15 cellular contexts compared by ENCODE assay signal in genomic region chrX:133852837-133853236, GRCh38.
"Had no signal": no experiment of that assay in that cellular context is flagged by ENCODE, and none has a peak within 500 bp of the region (broad histone marks: within the 10 kb centered on the region; RNA-seq: fewer than 3 reads in every experiment).

No MANE protein-coding gene starts in this region.

- H3K4me1 ChIP-seq: ascending aorta, breast epithelium, stomach, testis, upper lobe of left lung had no signal

- H3K36me3 ChIP-seq: ascending aorta, breast epithelium, stomach, upper lobe of left lung had no signal

- H3K9me3 ChIP-seq: ascending aorta, breast epithelium, stomach, testis, upper lobe of left lung had no signal

- H3K4me3 ChIP-seq: ascending aorta, breast epithelium, stomach, testis, upper lobe of left lung had no signal

- H3K27me3 ChIP-seq: ascending aorta, stomach, testis, upper lobe of left lung had no signal

- DNase-seq: activated CD4-positive, CD25-positive, alpha-beta regulatory T cell treated with anti-CD3 and anti-CD28 coated beads, Interleukin-2, amount 50 U/mL, for 72 hours; activated naive CD4-positive, alpha-beta T cell; activated naive CD8-positive, alpha-beta T cell treated with anti-CD3 and anti-CD28 coated beads, Interleukin-2, amount 10 ng/mL, durations not matched to agents 7 days and 5 days; activated T-cell treated with anti-CD3 and anti-CD28 coated beads for 4 hours; cerebellar nuclear complex; erythroblast; hippocampal formation; kidney glomerular epithelial cell; stimulated activated CD4-positive, alpha-beta T cell treated with anti-CD3 and anti-CD28 coated beads, Interleukin-12 subunit alpha, Interleukin-12 subunit beta, amount 100 ng/mL, for 4 hours; stimulated activated CD4-positive, alpha-beta T cell treated with anti-CD3 and anti-CD28 coated beads, Interleukin-2, amount 100 ng/mL, for 24 hours; stomach; testis; upper lobe of left lung had no signal

- H3K27ac ChIP-seq: ascending aorta, breast epithelium, stomach, testis, upper lobe of left lung had no signal
